ENCODE assay signal across 8 cellular contexts in genomic region chr20:36202891-36203338, GRCh38. TPM values are rescaled to one million over a fixed set of nuclear protein-coding genes. Genes with fewer than 3 reads are reported as not detected.
A peak's percentile ranks its signal among the peaks of the same experiment; 100 is the strongest.
DNase-seq lines count a peak whose midpoint lies in the region; ATAC-seq, FAIRE-seq and TF ChIP-seq lines count a peak whose summit lies in the region.

No MANE protein-coding gene starts in this region.

- no peaks in the 10 kb centered on the region for H3K36me3 Mint-ChIP-seq in activated T-cell treated with anti-CD3 and anti-CD28 coated beads, Interleukin-2, amount 50 U/mL, for 4 hours (ENCODE audit: insufficient read depth)
- H3K36me3 Mint-ChIP-seq in neural crest cell (ENCODE audit: low read depth): no peaks in the 10 kb centered on the region

- H3K27ac ChIP-seq in PC-3 (ENCODE audit: low read length): no peak overlapping the region

- no peaks in the 10 kb centered on the region for H3F3A ChIP-seq in PC-3 (ENCODE audit: low read length, unreplicated experiment)

- H3K36me3 ChIP-seq in PC-3 (ENCODE audit: low read depth, low read length): 0 out of 2 replicates have a peak, but pooled peaks cover 3% of the 10 kb centered on the region

- H3K27me3 Mint-ChIP-seq in activated T-cell treated with anti-CD3 and anti-CD28 coated beads, Interleukin-2, amount 50 U/mL, for 4 hours (ENCODE audit: low read depth): no peaks in the 10 kb centered on the region
- no peaks in the 10 kb centered on the region for H3K27me3 Mint-ChIP-seq in neural crest cell (ENCODE audit: low read depth)

- peaks cover 5% of the 10 kb centered on the region for H3K4me1 Mint-ChIP-seq in activated T-cell treated with anti-CD3 and anti-CD28 coated beads, Interleukin-2, amount 50 U/mL, for 4 hours (ENCODE audit: low read depth)
- peaks cover 14% of the 10 kb centered on the region for H3K4me1 Mint-ChIP-seq in neural crest cell

- peak overlapping the region; percentile 38 for H3K4me3 Mint-ChIP-seq in activated T-cell treated with anti-CD3 and anti-CD28 coated beads, Interleukin-2, amount 50 U/mL, for 4 hours
- no peak overlapping the region for H3K4me3 Mint-ChIP-seq in neural crest cell

- POLR2A ChIA-PET in PC-3 (lab: Charles Lee; ENCODE audit: unreplicated experiment): interaction anchor here (0.6 kb wide), 2 partner anchors 296 to 401 kb away, joined by 6 to 7 read pairs; no protein-coding TSS in a partner anchor

- no peak overlapping the region for H2AFZ ChIP-seq in PC-3 (ENCODE audit: low read length)

- TF ChIP-seq CTCF in PC-3 (conservative IDR thresholded peaks at IDR 0.05; ENCODE audit: low read depth, low read length): peak; percentile 94
- peak; percentile 96 for TF ChIP-seq CTCF in fibroblast of mammary gland (conservative IDR thresholded peaks at IDR 0.05; ENCODE audit: control insufficient read depth, insufficient read depth, low read depth, low read length)
- TF ChIP-seq CTCF in neural crest cell (conservative IDR thresholded peaks at IDR 0.05): peak; percentile 95

- no TSS peak for BruUV-seq in PC-3 (replicated peaks; lab: Mats Ljungman, UMichigan)

- H3K79me2 ChIP-seq in PC-3 (ENCODE audit: low read length): no peaks in the 10 kb centered on the region

- H3K9ac ChIP-seq in PC-3 (ENCODE audit: low read length): no peak overlapping the region

- no peaks in the 10 kb centered on the region for H3K9me3 ChIP-seq in PC-3 (ENCODE audit: low read length)

- peak; percentile 42 for FAIRE-seq in HTR-8/SVneo (lab: Jason Lieb, UNC)

- no peaks in the 10 kb centered on the region for H4K20me1 ChIP-seq in PC-3 (ENCODE audit: low read length)

- H3K27me3 ChIP-seq in PC-3 (ENCODE audit: low read length): no peaks in the 10 kb centered on the region

- H3K4me1 ChIP-seq in PC-3 (ENCODE audit: insufficient read depth, low read length): no peaks in the 10 kb centered on the region

- no peak overlapping the region for H3K27ac Mint-ChIP-seq in neural crest cell (ENCODE audit: unreplicated experiment)

- H3K9me3 Mint-ChIP-seq in activated T-cell treated with anti-CD3 and anti-CD28 coated beads, Interleukin-2, amount 50 U/mL, for 4 hours: no peaks in the 10 kb centered on the region
- no peaks in the 10 kb centered on the region for H3K9me3 Mint-ChIP-seq in neural crest cell

- H3K4me3 ChIP-seq in PC-3 (ENCODE audit: low read length) (no peak overlapping the region), fibroblast of mammary gland (ENCODE audit: control insufficient read depth, low read depth, low read length) (no peak overlapping the region)

- ATAC-seq in PC-3 (peak; percentile 60), HG03196 (IDR thresholded peaks at IDR 0.05; ENCODE audit: unreplicated experiment) (no peak)
- peak; percentile 85 to 87 for ATAC-seq in activated T-cell treated with anti-CD3 and anti-CD28 coated beads, Interleukin-2, amount 50 U/mL, for 4 hours

- DNase-seq in COLO668 (lab: John Stamatoyannopoulos, UW; ENCODE audit: unreplicated experiment) (peak; percentile 67), HTR-8/SVneo (ENCODE audit: insufficient read length, low spot score) (peak; percentile 88), PC-3 (peak; percentile 67), fibroblast of mammary gland (ENCODE audit: low read depth) (peak; percentile 31), neural crest cell (ENCODE audit: low read depth, low spot score) (peak; percentile 82), stromal cell of bone marrow (ENCODE audit: low read depth) (peak; percentile 9)
- DNase-seq in activated T-cell treated with anti-CD3 and anti-CD28 coated beads, Interleukin-2, amount 50 U/mL, for 4 hours: peak; percentile 75

- no peaks in the 10 kb centered on the region for H3K9me2 ChIP-seq in PC-3 (replicated peaks; ENCODE audit: low read length)

- CTCF ChIA-PET in PC-3 (lab: Charles Lee): interaction anchor here (0.5 to 1.1 kb wide), 14 partner anchors 8 to 461 kb away, joined by 3 to 8 read pairs (median 4); no protein-coding TSS in a partner anchor

- no peak overlapping the region for H3K4me2 ChIP-seq in PC-3 (ENCODE audit: low read length)

- intact Hi-C loops in PC-3 (cut with micrococcal nuclease): loop anchor here (1.0 kb wide), 1 partner anchor 236 kb away; no protein-coding TSS in a partner anchor

RNA-seq across cellular contexts. Expression of gene AAR2, which starts 33.4 kb away (rescaled TPM):
- 39.4 and 41.1 TPM in 2 replicates for total RNA-seq in PC-3 (2014; rRNA removed)
- total RNA-seq in activated T-cell treated with anti-CD3 and anti-CD28 coated beads, Interleukin-2, amount 50 U/mL, for 4 hours: 10 to 100 TPM; 43.8 to 47.8 (median 45.6) TPM
- total RNA-seq in neural crest cell: 33.0 and 33.2 TPM in 2 replicates

RNA-seq across cellular contexts. Expression of gene EPB41L1, which starts 48.4 kb away (rescaled TPM):
- total RNA-seq in PC-3 (2014; rRNA removed) (48.2 and 53.0 TPM in 2 replicates), neural crest cell (30.6 and 33.1 TPM in 2 replicates)
- under 1 TPM; 0.22 to 0.50 (median 0.33) TPM for total RNA-seq in activated T-cell treated with anti-CD3 and anti-CD28 coated beads, Interleukin-2, amount 50 U/mL, for 4 hours

Comparison
In these comparisons a context has a peak if more than half of its experiments do, and no peak if none do; other contexts are left out.
1. DNase-seq: peak in every context shown above with its lines; median percentile 88 in HTR-8/SVneo; 82 in neural crest cell; 75 in activated T-cell treated with anti-CD3 and anti-CD28 coated beads, Interleukin-2, amount 50 U/mL, for 4 hours; 67 in COLO668; 67 in PC-3; 31 in fibroblast of mammary gland; 9 in stromal cell of bone marrow.
2. RNA of gene EPB41L1, which starts 48.4 kb away (total RNA-seq): 48.2 to 53.0 TPM in PC-3 and 30.6 to 33.1 TPM in neural crest cell; 0.22 to 0.50 TPM in activated T-cell treated with anti-CD3 and anti-CD28 coated beads, Interleukin-2, amount 50 U/mL, for 4 hours; every median in the first group is over 10 times any median in the second.
3. Peak in every context shown above with its lines, with median percentiles within 50 percentile points of each other: CTCF ChIP-seq.